10 cellular contexts compared by ENCODE assay signal in the genomic region with DNA sequence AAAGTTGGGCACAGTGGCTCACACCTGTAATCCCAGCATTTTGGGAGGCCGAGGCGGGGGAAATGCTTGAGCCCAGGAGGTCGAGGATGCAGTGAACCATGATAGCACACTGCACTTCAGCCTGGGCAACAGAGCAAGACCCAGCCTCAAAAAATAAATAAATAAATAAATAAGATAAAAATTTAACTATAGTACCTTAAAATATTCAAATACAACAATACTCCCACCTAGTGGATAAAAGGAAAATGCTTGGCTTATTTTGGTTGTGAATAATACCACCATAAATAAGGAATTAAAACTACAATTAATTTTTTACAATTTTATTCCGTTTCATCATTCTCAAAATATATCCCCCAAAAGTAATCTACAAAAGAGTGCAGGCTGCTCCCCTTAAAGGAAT. TPM values are rescaled to one million over a fixed set of nuclear protein-coding genes. Genes with fewer than 3 reads are reported as not detected.
DNase-seq lines count a peak whose midpoint lies in the region; ATAC-seq and TF ChIP-seq lines count a peak whose summit lies in the region.
"Had no signal": no experiment of that assay in that cellular context is flagged by ENCODE, and none has a peak within 500 bp of the region (broad histone marks: within the 10 kb centered on the region; RNA-seq: fewer than 3 reads in every experiment).

No MANE protein-coding gene starts in this region.

- TF ChIP-seq POLR2A in HCT116 (IDR thresholded peaks at IDR 0.05; ENCODE audit: borderline replicate concordance, extremely low read depth, insufficient read depth, insufficient read length): no peak

- H3K4me1 ChIP-seq in HCT116 (ENCODE audit: control insufficient read depth in 1 of 2, insufficient read depth in 2 of 2, low read length in 2 of 2): no peaks in the 10 kb centered on the region

- H3K27me3 ChIP-seq in HCT116 (ENCODE audit: insufficient read depth, low read length): no peaks in the 10 kb centered on the region

- H3K79me2 ChIP-seq in HCT116 (ENCODE audit: insufficient read depth, low read length): peaks cover 54% of the 10 kb centered on the region

- CTCF ChIA-PET in HCT116 (lab: Charles Lee): interaction anchor here (0.6 kb wide), 1 partner anchor 9 kb away, joined by 3 read pairs; no protein-coding TSS in a partner anchor

- BruUV-seq in HCT116 (replicated peaks; lab: Mats Ljungman, UMichigan): no TSS peak

- H3K36me3 ChIP-seq in HCT116 (ENCODE audit: control insufficient read depth in 1 of 2, insufficient read depth in 2 of 2, low read length in 2 of 2): peaks cover 22 to 54% of the 10 kb centered on the region in 2 experiments; a peak in 3 of 4 replicates

- RAD21 ChIA-PET in HCT116 (lab: Charles Lee; ENCODE audit: low non-redundant PET in 1 of 2, low total read pairs in 2 of 2, uncharacterized antibody in 2 of 2, unreplicated experiment in 2 of 2): interaction anchor here in 1 of 2 experiments (0.7 kb wide), 1 partner anchor 506 kb away, joined by 3 read pairs; no protein-coding TSS in a partner anchor

- no peak overlapping the region for H2AFZ ChIP-seq in HCT116 (ENCODE audit: low read depth, low read length, poor library complexity, severe bottlenecking)

- H4K20me1 ChIP-seq in HCT116 (ENCODE audit: insufficient read depth): peaks cover 3% of the 10 kb centered on the region; the same call in 1 of the 2 replicates

- TF ChIP-seq CTCF in C4-2B (conservative IDR thresholded peaks at IDR 0.05) (peak; percentile 66), HCT116 (IDR thresholded peaks at IDR 0.05 in 2 of 3, conservative IDR thresholded peaks at IDR 0.05 in 1 of 3; ENCODE audit: borderline replicate concordance in 1 of 3, insufficient read depth in 1 of 3, low read depth in 2 of 3, low read length in 2 of 3) (peak; percentile 22 to 35 (median 25); a peak in 3 of 6 replicates)

- no peak overlapping the region for H3K9ac ChIP-seq in HCT116 (ENCODE audit: low read length)

- DNase-seq in HCT116 (ENCODE audit: low read depth, low spot score) (no peak), astrocyte of the hippocampus (ENCODE audit: low read depth, low spot score) (peak; percentile 26), lung microvascular endothelial cell (ENCODE audit: low read depth in 2 of 2) (peak; percentile 43 to 52), SK-N-DZ (ENCODE audit: low spot score) (no peak), NOMO-1 treated with DMSO at 0.1 percent for 48 hours (lab: John Stamatoyannopoulos, UW; ENCODE audit: unreplicated experiment) (no peak)
- no peak for DNase-seq in stimulated activated naive CD4-positive, alpha-beta T cell treated with Interleukin-2 at 50 U/mL for 16 hours (lab: John Stamatoyannopoulos, UW)
- DNase-seq: activated naive CD8-positive, alpha-beta T cell treated with anti-CD3 and anti-CD28 coated beads, Interleukin-2, amount 10 ng/mL, durations not matched to agents 7 days and 5 days; left colon had no signal

- no peak for ATAC-seq in HCT116
- no peak for ATAC-seq in HG02571 (IDR thresholded peaks at IDR 0.05; ENCODE audit: unreplicated experiment)

- H3K4me2 ChIP-seq in HCT116 (ENCODE audit: low read length): no peak overlapping the region

- POLR2A ChIA-PET in HCT116 (lab: Charles Lee): no interaction called here

- intact Hi-C loops in HCT116 (cut with micrococcal nuclease): no loop called here

- peak; percentile 36; the same call in 1 of the 2 replicates for TF ChIP-seq RAD21 in HCT116 (IDR thresholded peaks at IDR 0.05; ENCODE audit: low read depth)

- H3K9me3 ChIP-seq in HCT116 (ENCODE audit: control insufficient read depth in 1 of 2, insufficient read depth in 1 of 2, low read depth in 1 of 2, low read length in 2 of 2): no peaks in the 10 kb centered on the region

- H3K27ac ChIP-seq in C4-2B (no peak overlapping the region), HCT116 (ENCODE audit: low read depth, low read length) (no peak overlapping the region)

- H3K9me2 ChIP-seq in HCT116 (ENCODE audit: insufficient read depth): no peaks in the 10 kb centered on the region

- no peak overlapping the region for H3K4me3 ChIP-seq in HCT116 (replicated peaks in 1 of 2; ENCODE audit: low read depth in 1 of 2, low read length in 2 of 2)

TF ChIP-seq in HCT116, 20 proteins besides CTCF, POLR2A, EP300 and RAD21:
- TF ChIP-seq ZFX (IDR thresholded peaks at IDR 0.05) (no peak), ELF1 (IDR thresholded peaks at IDR 0.05; ENCODE audit: borderline replicate concordance, low read depth) (no peak), ZNF274 (IDR thresholded peaks at IDR 0.05; ENCODE audit: low read depth, low read length) (no peak), POLR2AphosphoS5 (IDR thresholded peaks at IDR 0.05; ENCODE audit: low read depth, low read length) (no peak), CEBPB (IDR thresholded peaks at IDR 0.05; ENCODE audit: low read depth) (no peak), EZH2 (IDR thresholded peaks at IDR 0.05) (no peak), ATF3 (IDR thresholded peaks at IDR 0.05) (no peak), FOSL1 (IDR thresholded peaks at IDR 0.05; ENCODE audit: low read depth) (no peak), CBX3 (IDR thresholded peaks at IDR 0.05; ENCODE audit: low read depth) (no peak)
- TF ChIP-seq, protein P1, sequence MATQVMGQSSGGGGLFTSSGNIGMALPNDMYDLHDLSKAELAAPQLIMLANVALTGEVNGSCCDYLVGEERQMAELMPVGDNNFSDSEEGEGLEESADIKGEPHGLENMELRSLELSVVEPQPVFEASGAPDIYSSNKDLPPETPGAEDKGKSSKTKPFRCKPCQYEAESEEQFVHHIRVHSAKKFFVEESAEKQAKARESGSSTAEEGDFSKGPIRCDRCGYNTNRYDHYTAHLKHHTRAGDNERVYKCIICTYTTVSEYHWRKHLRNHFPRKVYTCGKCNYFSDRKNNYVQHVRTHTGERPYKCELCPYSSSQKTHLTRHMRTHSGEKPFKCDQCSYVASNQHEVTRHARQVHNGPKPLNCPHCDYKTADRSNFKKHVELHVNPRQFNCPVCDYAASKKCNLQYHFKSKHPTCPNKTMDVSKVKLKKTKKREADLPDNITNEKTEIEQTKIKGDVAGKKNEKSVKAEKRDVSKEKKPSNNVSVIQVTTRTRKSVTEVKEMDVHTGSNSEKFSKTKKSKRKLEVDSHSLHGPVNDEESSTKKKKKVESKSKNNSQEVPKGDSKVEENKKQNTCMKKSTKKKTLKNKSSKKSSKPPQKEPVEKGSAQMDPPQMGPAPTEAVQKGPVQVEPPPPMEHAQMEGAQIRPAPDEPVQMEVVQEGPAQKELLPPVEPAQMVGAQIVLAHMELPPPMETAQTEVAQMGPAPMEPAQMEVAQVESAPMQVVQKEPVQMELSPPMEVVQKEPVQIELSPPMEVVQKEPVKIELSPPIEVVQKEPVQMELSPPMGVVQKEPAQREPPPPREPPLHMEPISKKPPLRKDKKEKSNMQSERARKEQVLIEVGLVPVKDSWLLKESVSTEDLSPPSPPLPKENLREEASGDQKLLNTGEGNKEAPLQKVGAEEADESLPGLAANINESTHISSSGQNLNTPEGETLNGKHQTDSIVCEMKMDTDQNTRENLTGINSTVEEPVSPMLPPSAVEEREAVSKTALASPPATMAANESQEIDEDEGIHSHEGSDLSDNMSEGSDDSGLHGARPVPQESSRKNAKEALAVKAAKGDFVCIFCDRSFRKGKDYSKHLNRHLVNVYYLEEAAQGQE (IDR thresholded peaks at IDR 0.05; ENCODE audit: low read depth): no peak
- TF ChIP-seq, protein P2, sequence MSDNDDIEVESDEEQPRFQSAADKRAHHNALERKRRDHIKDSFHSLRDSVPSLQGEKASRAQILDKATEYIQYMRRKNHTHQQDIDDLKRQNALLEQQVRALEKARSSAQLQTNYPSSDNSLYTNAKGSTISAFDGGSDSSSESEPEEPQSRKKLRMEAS (IDR thresholded peaks at IDR 0.05): no peak

RNA-seq across cellular contexts. Expression of gene PSMG1, which starts 8.1 kb away (rescaled TPM):
- total RNA-seq in HCT116 (2021; ENCODE audit: unreplicated experiment) (83.7 TPM), lung microvascular endothelial cell (57.3 and 58.9 TPM in 2 replicates)
- polyA plus RNA-seq in HCT116 (2012): 25.3 and 43.6 TPM in 2 replicates
- polyA plus RNA-seq in SK-N-DZ (2014; cell fraction: cytosol; rRNA removed): 68.6 and 96.9 TPM in 2 replicates
- 41.0 and 48.5 TPM in 2 replicates for polyA plus RNA-seq in SK-N-DZ (2014; cell fraction: nucleus; rRNA removed)

Comparison
In these comparisons a context has a peak if more than half of its experiments do, and no peak if none do; other contexts are left out.
1. DNase-seq: peak in astrocyte of the hippocampus (single experiment) and lung microvascular endothelial cell (2 of 2); none in HCT116 (single experiment), stimulated activated naive CD4-positive, alpha-beta T cell treated with Interleukin-2 at 50 U/mL for 16 hours (single experiment), SK-N-DZ (single experiment) and NOMO-1 treated with DMSO at 0.1 percent for 48 hours (single experiment).